20 cellular contexts compared by ENCODE assay signal in the genomic region with DNA sequence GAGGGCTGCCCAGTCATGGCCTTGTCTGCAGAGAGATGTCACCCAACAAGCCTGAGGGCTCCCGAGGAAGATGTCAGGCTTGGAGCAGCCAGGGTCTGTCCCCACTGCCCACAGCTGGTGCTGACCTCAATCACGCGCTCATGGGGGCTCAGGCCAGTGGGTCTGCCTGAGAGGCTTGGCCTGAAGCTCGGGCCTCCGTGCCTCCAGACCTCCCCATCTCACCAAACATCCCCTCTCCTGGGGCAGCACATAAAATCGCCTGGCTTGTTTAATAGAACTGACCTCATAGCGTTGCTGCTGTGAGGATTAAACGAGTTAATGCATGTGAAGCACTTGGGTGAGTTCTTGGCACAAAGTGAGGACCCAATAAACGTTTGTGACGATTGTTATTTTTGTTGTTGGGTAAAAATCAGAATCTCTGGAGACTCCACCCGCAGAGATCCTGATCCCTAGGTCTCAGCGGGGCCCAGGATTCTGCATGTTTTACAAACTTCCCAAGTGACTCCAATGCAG. TPM values are rescaled to one million over a fixed set of nuclear protein-coding genes. Genes with fewer than 3 reads are reported as not detected.
DNase-seq lines count a peak whose midpoint lies in the region; ATAC-seq and TF ChIP-seq lines count a peak whose summit lies in the region.
"Had no signal": no experiment of that assay in that cellular context is flagged by ENCODE, and none has a peak within 500 bp of the region (broad histone marks: within the 10 kb centered on the region; RNA-seq: fewer than 3 reads in every experiment).

No MANE protein-coding gene starts in this region.

- peak overlapping the region in 1 of 2 experiments; percentile 75 for H3K18ac ChIP-seq in mesenchymal stem cell (ENCODE audit: low read depth in 1 of 2, low read length in 2 of 2)

- H3K36me3 Mint-ChIP-seq in HFFc6 (ENCODE audit: low read depth): peaks cover 19% of the 10 kb centered on the region; the same call in 1 of the 2 replicates
- H3K36me3 Mint-ChIP-seq: CD4-positive, CD25-positive, alpha-beta regulatory T cell; CD8-positive, alpha-beta memory T cell had no signal

- peaks cover 8% of the 10 kb centered on the region for H3F3A ChIP-seq in smooth muscle cell (ENCODE audit: low read depth)

- ATAC-seq in HG03135 (IDR thresholded peaks at IDR 0.05; ENCODE audit: unreplicated experiment): no peak
- ATAC-seq: A549 had no signal

- no peaks in the 10 kb centered on the region for H3K9me3 Mint-ChIP-seq in HFFc6
- H3K9me3 Mint-ChIP-seq: CD4-positive, CD25-positive, alpha-beta regulatory T cell; CD8-positive, alpha-beta memory T cell; H9 had no signal

- CTCF ChIA-PET in AG04450 (lab: Charles Lee): interaction anchor here (4.1 to 13.4 kb wide), 2 partner anchors 21 to 22 kb away, joined by 19 to 151 read pairs; no protein-coding TSS in a partner anchor

- peaks cover 87% of the 10 kb centered on the region for H3K4me1 Mint-ChIP-seq in HFFc6 (ENCODE audit: low read depth)
- H3K4me1 Mint-ChIP-seq: CD8-positive, alpha-beta memory T cell had no signal

- H3K9ac ChIP-seq in mesenchymal stem cell (ENCODE audit: low read length) (no peak overlapping the region), smooth muscle cell (ENCODE audit: low read depth) (no peak overlapping the region)

- no peak overlapping the region for H4K91ac ChIP-seq in mesenchymal stem cell (ENCODE audit: low read length)

- H3K23ac ChIP-seq in mesenchymal stem cell (ENCODE audit: low read length in 2 of 2): no peak overlapping the region

- peak overlapping the region in 1 of 2 experiments; percentile 78 for H3K14ac ChIP-seq in mesenchymal stem cell (ENCODE audit: low read length in 2 of 2)

- no peak for TF ChIP-seq CTCF in AG04450 (IDR thresholded peaks at IDR 0.05; ENCODE audit: low read depth, low read length)
- no peak for TF ChIP-seq CTCF in HFFc6 (IDR thresholded peaks at IDR 0.05)
- TF ChIP-seq CTCF in smooth muscle cell (IDR thresholded peaks at IDR 0.05; ENCODE audit: borderline replicate concordance, insufficient read depth, poor library complexity, severe bottlenecking): no peak

- H3K27ac ChIP-seq in AG04450 (ENCODE audit: low read depth, low read length) (peak overlapping the region; percentile 90), mesenchymal stem cell (ENCODE audit: low read length, poor library complexity, severe bottlenecking) (no peak overlapping the region), smooth muscle cell (ENCODE audit: low read depth) (no peak overlapping the region)
- H3K27ac ChIP-seq: 22Rv1, A549, HL-60 had no signal

- no peaks in the 10 kb centered on the region for H3K79me1 ChIP-seq in mesenchymal stem cell (replicated peaks; ENCODE audit: low read length, poor library complexity, severe bottlenecking)

- H3K27me3 ChIP-seq in AG04450 (ENCODE audit: control insufficient read depth, insufficient read depth, low read length) (peaks cover 3% of the 10 kb centered on the region), mesenchymal stem cell (ENCODE audit: control insufficient read depth in 1 of 2, insufficient read depth in 1 of 2, low read length in 2 of 2) (peaks cover 30 to 46% of the 10 kb centered on the region in 2 experiments), smooth muscle cell (ENCODE audit: low read depth) (no peaks in the 10 kb centered on the region)

- WGBS in mesenchymal stem cell: 88% methylated on average over 8 of the region's 12 CpGs
- WGBS in smooth muscle cell (ENCODE audit: low lambda C conversion rate): 86% methylated on average over 12 of the region's 12 CpGs

- H3K27ac Mint-ChIP-seq in HFFc6: peak overlapping the region; percentile 94
- H3K27ac Mint-ChIP-seq: CD4-positive, CD25-positive, alpha-beta regulatory T cell; CD8-positive, alpha-beta memory T cell had no signal

- H3K9me3 ChIP-seq in AG04450 (ENCODE audit: control insufficient read depth, insufficient read depth, low read length) (no peaks in the 10 kb centered on the region), mesenchymal stem cell (ENCODE audit: control insufficient read depth, low read length) (no peaks in the 10 kb centered on the region), smooth muscle cell (replicated peaks; ENCODE audit: low read depth) (no peaks in the 10 kb centered on the region)
- H3K9me3 ChIP-seq: A549 had no signal

- no peak overlapping the region for H4K8ac ChIP-seq in mesenchymal stem cell (ENCODE audit: low read length)

- peak overlapping the region; percentile 46 for H2BK15ac ChIP-seq in mesenchymal stem cell (ENCODE audit: low read depth, poor library complexity, severe bottlenecking)

- H2AFZ ChIP-seq in mesenchymal stem cell (ENCODE audit: low read depth, low read length): no peak overlapping the region
- H2AFZ ChIP-seq in smooth muscle cell (ENCODE audit: low read depth): no peak overlapping the region

- no peak for DNase-seq in AG04450 (ENCODE audit: low read depth, low spot score)
- no peak for DNase-seq in HFFc6
- DNase-seq in mesenchymal stem cell: no peak
- no peak for DNase-seq in smooth muscle cell (lab: John Stamatoyannopoulos, UW; ENCODE audit: unreplicated experiment)
- no peak for DNase-seq in DMS79 (lab: John Stamatoyannopoulos, UW)
- no peak for DNase-seq in activated CD4-positive, alpha-beta T cell treated with anti-CD3 and anti-CD28 coated beads, Interleukin-2, amount 50 U/mL, for 1 hour
- DNase-seq: C1 segment of cervical spinal cord; CD4-positive, CD25-positive, alpha-beta regulatory T cell; CD8-positive, alpha-beta memory T cell; COR-L47; DMS 273 treated with DMSO at 0.1 percent for 48 hours; DMS53; H9; KBM-7 had no signal

- H3K36me3 ChIP-seq in mesenchymal stem cell (ENCODE audit: control insufficient read depth in 1 of 2, insufficient read depth in 2 of 2, low read depth in 1 of 2, low read length in 2 of 2) (no peaks in the 10 kb centered on the region), smooth muscle cell (ENCODE audit: low read depth) (no peaks in the 10 kb centered on the region)

- peak overlapping the region; percentile 74 for H3K4me3 Mint-ChIP-seq in HFFc6
- H3K4me3 Mint-ChIP-seq: CD4-positive, CD25-positive, alpha-beta regulatory T cell; CD8-positive, alpha-beta memory T cell; H9 had no signal

- H2AK5ac ChIP-seq in mesenchymal stem cell (ENCODE audit: low read length, severe bottlenecking): no peak overlapping the region

- no peak overlapping the region for H2BK5ac ChIP-seq in mesenchymal stem cell (ENCODE audit: low read depth, low read length, poor library complexity, severe bottlenecking)

- peaks cover 18% of the 10 kb centered on the region for H3K4me1 ChIP-seq in mesenchymal stem cell (ENCODE audit: control insufficient read depth, insufficient read depth, low read depth, low read length)
- peaks cover 20% of the 10 kb centered on the region for H3K4me1 ChIP-seq in smooth muscle cell (ENCODE audit: low read depth)

- H3K79me2 ChIP-seq in smooth muscle cell (ENCODE audit: low read depth): no peaks in the 10 kb centered on the region

- H2BK120ac ChIP-seq in mesenchymal stem cell (ENCODE audit: low read depth, low read length): no peak overlapping the region

- H3K4me2 ChIP-seq in mesenchymal stem cell (ENCODE audit: low read length, poor library complexity, severe bottlenecking) (no peak overlapping the region), smooth muscle cell (peak overlapping the region; percentile 29)
- H3K4me2 ChIP-seq: A549 had no signal

- H3K4me3 ChIP-seq in AG04450 (ENCODE audit: low read depth, low read length): no peak overlapping the region
- H3K4me3 ChIP-seq in mesenchymal stem cell (ENCODE audit: insufficient read depth in 1 of 2, low read depth in 1 of 2, low read length in 2 of 2): no peak overlapping the region
- H3K4me3 ChIP-seq in smooth muscle cell: no peak overlapping the region
- H3K4me3 ChIP-seq: A549 had no signal

- H3K27me3 Mint-ChIP-seq in HFFc6 (ENCODE audit: insufficient read depth): no peaks in the 10 kb centered on the region; the same call in 1 of the 2 replicates

- peak overlapping the region in 1 of 2 experiments; percentile 95 for H2BK12ac ChIP-seq in mesenchymal stem cell (ENCODE audit: low read length in 2 of 2)

- POLR2A ChIA-PET in AG04450 (lab: Yijun Ruan, JAX): no interaction called here

- H4K20me1 ChIP-seq in smooth muscle cell (ENCODE audit: low read depth): no peaks in the 10 kb centered on the region

- no peak overlapping the region for H3K4ac ChIP-seq in mesenchymal stem cell (ENCODE audit: low read depth in 1 of 2, low read length in 2 of 2)

RNA-seq across cellular contexts. Expression of a gene that starts 3.5 kb away (rescaled TPM):
- 4.9 and 5.7 TPM in 2 replicates for polyA plus RNA-seq in AG04450 (2011; rRNA removed)
- 6.7 and 9.4 TPM in 2 replicates for polyA minus RNA-seq in AG04450 (2011; rRNA and poly(A)+ RNA removed)
- total RNA-seq in HFFc6 (2021; fragmentation: NEBNext Ultra II Directional; extraction: Animal tissue kit (Norgen Biotek cat#: 25700)): 100 to 1,000 TPM; 130 to 211 (median 176) TPM
- polyA plus RNA-seq in mesenchymal stem cell (2013, experiment 1 of 2): 0.55 TPM
- 0.56 TPM for polyA plus RNA-seq in mesenchymal stem cell (2013, experiment 2 of 2)
- total RNA-seq in smooth muscle cell: 4.3 and 4.7 TPM in 2 replicates
- 2.4 and 4.9 TPM in 2 replicates for polyA plus RNA-seq in smooth muscle cell
- total RNA-seq: CD4-positive, CD25-positive, alpha-beta regulatory T cell; CD8-positive, alpha-beta memory T cell had no signal
- polyA plus RNA-seq: CD4-positive, CD25-positive, alpha-beta regulatory T cell; CD8-positive, alpha-beta memory T cell had no signal

RNA-seq across cellular contexts. Expression of a gene that starts 14.9 kb away (rescaled TPM):
- polyA plus RNA-seq in AG04450 (2011; rRNA removed) (not detected in 2 replicates), smooth muscle cell (not detected in 2 replicates)
- not detected in 2 replicates for polyA minus RNA-seq in AG04450 (2011; rRNA and poly(A)+ RNA removed)
- total RNA-seq in HFFc6 (2021; fragmentation: NEBNext Ultra II Directional; extraction: Animal tissue kit (Norgen Biotek cat#: 25700)): under 1 TPM; 0.24 to 0.56 (median 0.35) TPM
- not detected for polyA plus RNA-seq in mesenchymal stem cell (2013, experiment 1 of 2)
- polyA plus RNA-seq in mesenchymal stem cell (2013, experiment 2 of 2): not detected
- total RNA-seq in smooth muscle cell: 0.13 TPM in 1 of 2 replicates, not detected in the other
- total RNA-seq: CD4-positive, CD25-positive, alpha-beta regulatory T cell; CD8-positive, alpha-beta memory T cell; H1; H9; HT1080 had no signal
- polyA plus RNA-seq: A549; CD4-positive, CD25-positive, alpha-beta regulatory T cell; CD8-positive, alpha-beta memory T cell had no signal

RNA-seq across cellular contexts. Expression of a gene that starts 33.0 kb away (rescaled TPM):
- polyA plus RNA-seq in AG04450 (2011; rRNA removed) (0.06 and 0.10 TPM in 2 replicates), smooth muscle cell (not detected in 2 replicates)
- 0.09 and 0.14 TPM in 2 replicates for polyA minus RNA-seq in AG04450 (2011; rRNA and poly(A)+ RNA removed)
- under 1 TPM in 1 of 6 experiments, not detected in 5; 0.05 TPM for total RNA-seq in HFFc6 (2021; fragmentation: NEBNext Ultra II Directional; extraction: Animal tissue kit (Norgen Biotek cat#: 25700))
- polyA plus RNA-seq in mesenchymal stem cell (2013, experiment 1 of 2): 0.03 TPM
- polyA plus RNA-seq in mesenchymal stem cell (2013, experiment 2 of 2): 0.03 TPM
- total RNA-seq in smooth muscle cell: 0.13 TPM in 1 of 2 replicates, not detected in the other
- total RNA-seq: H9, HT1080 had no signal
- polyA plus RNA-seq: A549 had no signal

Comparison
In these comparisons a context has a peak if more than half of its experiments do, and no peak if none do; other contexts are left out.
1. RNA of a gene that starts 3.5 kb away (total RNA-seq): 130 to 211 TPM in HFFc6; 4.3 to 4.7 TPM in smooth muscle cell; every median in the first group is over 10 times any median in the second.